ENCODE assay signal across 24 cellular contexts in genomic region chr17:3222505-3222904, GRCh38. TPM values are rescaled to one million over a fixed set of nuclear protein-coding genes. Genes with fewer than 3 reads are reported as not detected.
DNase-seq lines count a peak whose midpoint lies in the region; ATAC-seq, FAIRE-seq and TF ChIP-seq lines count a peak whose summit lies in the region.
"Had no signal": no experiment of that assay in that cellular context is flagged by ENCODE, and none has a peak within 500 bp of the region (broad histone marks: within the 10 kb centered on the region; RNA-seq: fewer than 3 reads in every experiment).

No MANE protein-coding gene starts in this region.

- peaks cover 5% of the 10 kb centered on the region for H3K9me3 Mint-ChIP-seq in activated CD4-positive, alpha-beta T cell treated with anti-CD3 and anti-CD28 coated beads, Interleukin-2, amount 10 ng/mL, durations not matched to agents 24 days and 14 days
- H3K9me3 Mint-ChIP-seq in CD8-positive, alpha-beta T cell, result peaks cover 13% of the 10 kb centered on the region

- TF ChIP-seq RAD21 in GM12878 (IDR thresholded peaks at IDR 0.05; ENCODE audit: insufficient read depth, low read depth, low read length), result no peak

- TF ChIP-seq CTCF in CD8-positive, alpha-beta T cell (IDR thresholded peaks at IDR 0.05), result no peak
- TF ChIP-seq CTCF in GM12878 (IDR thresholded peaks at IDR 0.05 in 2 of 3, conservative IDR thresholded peaks at IDR 0.05 in 1 of 3; ENCODE audit: control insufficient read depth in 2 of 3, extremely low read depth in 1 of 3, insufficient read depth in 1 of 3, low read depth in 3 of 3, low read length in 3 of 3), result no peak

- no peak overlapping the region for H2AFZ ChIP-seq in GM12878 (ENCODE audit: control insufficient read depth, low read depth, low read length)

- peaks cover 3% of the 10 kb centered on the region for H3K4me1 ChIP-seq in CD8-positive, alpha-beta T cell (ENCODE audit: insufficient read depth, low read length)
- H3K4me1 ChIP-seq in GM12878 (ENCODE audit: control insufficient read depth, insufficient read depth, low read length), result no peaks in the 10 kb centered on the region
- H3K4me1 ChIP-seq: suprapubic skin had no signal

- WGBS in GM12878 (ENCODE audit: insufficient coverage, insufficient replicate concordance, low lambda C conversion rate, missing lambda C conversion rate), result 23% methylated on average over 2 of the region's 2 CpGs

- no peaks in the 10 kb centered on the region for H3K9me3 ChIP-seq in CD8-positive, alpha-beta T cell (ENCODE audit: low read length)
- no peaks in the 10 kb centered on the region for H3K9me3 ChIP-seq in GM12878 (replicated peaks; ENCODE audit: control insufficient read depth, insufficient read depth, low read length)
- H3K9me3 ChIP-seq: neutrophil had no signal

- H3K27ac ChIP-seq in CD8-positive, alpha-beta T cell (ENCODE audit: low read depth, low read length), result no peak overlapping the region
- no peak overlapping the region for H3K27ac ChIP-seq in GM12878 (ENCODE audit: control insufficient read depth, insufficient read depth)
- H3K27ac ChIP-seq: BLaER1 treated with 17β-estradiol and CSF1 and Interleukin-3, amounts not matched to agents 10 nM and 100 nM; HL-60; neutrophil; spleen; suprapubic skin had no signal

- SMC1A ChIA-PET in GM12878 (lab: Charles Lee; ENCODE audit: uncharacterized antibody, unreplicated experiment), result interaction anchor here (0.5 kb wide), 1 partner anchor 88 kb away, joined by 3 read pairs; no protein-coding TSS in a partner anchor

- no peak overlapping the region for H3K4me3 ChIP-seq in CD8-positive, alpha-beta T cell (ENCODE audit: low read depth, low read length)
- no peak overlapping the region for H3K4me3 ChIP-seq in GM12878
- H3K4me3 ChIP-seq: BLaER1 treated with 17β-estradiol and CSF1 and Interleukin-3, amounts not matched to agents 10 nM and 100 nM; spleen; suprapubic skin had no signal

- CTCF ChIA-PET in CD8-positive, alpha-beta T cell (lab: Charles Lee), result no interaction called here
- CTCF ChIA-PET in GM12878 (lab: Yijun Ruan, JAX), result no interaction called here

- no TSS peak for BruUV-seq in GM12878 (replicated peaks; lab: Mats Ljungman, UMichigan)

- POLR2A ChIA-PET in CD8-positive, alpha-beta T cell (lab: Charles Lee), result no interaction called here
- POLR2A ChIA-PET in GM12878 (lab: Charles Lee), result no interaction called here

- H3K4me2 ChIP-seq in GM12878 (ENCODE audit: control insufficient read depth, insufficient read depth), result peak overlapping the region; percentile 22; the same call in 1 of the 2 replicates

- intact Hi-C loops in activated CD4-positive, alpha-beta T cell treated with anti-CD3 and anti-CD28 coated beads, Interleukin-2, amount 10 ng/mL, durations not matched to agents 24 days and 14 days (cut with micrococcal nuclease), result no loop called here
- intact Hi-C loops in CD8-positive, alpha-beta T cell (cut with DNase I, micrococcal nuclease), result no loop called here
- intact Hi-C loops in GM12878 (cut with micrococcal nuclease; ENCODE audit: unreplicated experiment), result no loop called here

- no peak for TF ChIP-seq EP300 in GM12878 (IDR thresholded peaks at IDR 0.05; ENCODE audit: borderline replicate concordance in 1 of 2, control insufficient read depth in 1 of 2, low read depth in 2 of 2, low read length in 2 of 2)

- H3K27ac Mint-ChIP-seq in activated CD4-positive, alpha-beta T cell treated with anti-CD3 and anti-CD28 coated beads, Interleukin-2, amount 10 ng/mL, durations not matched to agents 24 days and 14 days, result no peak overlapping the region
- H3K27ac Mint-ChIP-seq in CD8-positive, alpha-beta T cell, result peak overlapping the region; percentile 46
- H3K27ac Mint-ChIP-seq: endodermal cell had no signal

- no peaks in the 10 kb centered on the region for H3K36me3 ChIP-seq in CD8-positive, alpha-beta T cell (ENCODE audit: insufficient read depth, low read length)
- H3K36me3 ChIP-seq in GM12878 (ENCODE audit: control insufficient read depth in 2 of 2, insufficient read depth in 2 of 2, low read length in 1 of 2), result no peaks in the 10 kb centered on the region
- H3K36me3 ChIP-seq: BLaER1 treated with 17β-estradiol and CSF1 and Interleukin-3, amounts not matched to agents 10 nM and 100 nM; neutrophil; spleen; suprapubic skin had no signal

- no peaks in the 10 kb centered on the region for H3K27me3 ChIP-seq in CD8-positive, alpha-beta T cell (ENCODE audit: insufficient read depth, low read length)
- no peaks in the 10 kb centered on the region for H3K27me3 ChIP-seq in GM12878 (replicated peaks in 1 of 2; ENCODE audit: control insufficient read depth in 2 of 2, insufficient read depth in 2 of 2, low read length in 1 of 2)
- H3K27me3 ChIP-seq: BLaER1 treated with 17β-estradiol and CSF1 and Interleukin-3, amounts not matched to agents 10 nM and 100 nM; neutrophil; spleen; suprapubic skin had no signal

- H3K4me3 Mint-ChIP-seq in activated CD4-positive, alpha-beta T cell treated with anti-CD3 and anti-CD28 coated beads, Interleukin-2, amount 10 ng/mL, durations not matched to agents 24 days and 14 days, result peak overlapping the region; percentile 67
- peak overlapping the region; percentile 62 for H3K4me3 Mint-ChIP-seq in CD8-positive, alpha-beta T cell
- H3K4me3 Mint-ChIP-seq: endodermal cell had no signal

- no peak for ATAC-seq in CD8-positive, alpha-beta T cell
- no peak for ATAC-seq in GM12878
- no peak for ATAC-seq in GM21367 (IDR thresholded peaks at IDR 0.05; ENCODE audit: unreplicated experiment)
- ATAC-seq: left colon had no signal

- peaks cover 10% of the 10 kb centered on the region for H3K4me1 Mint-ChIP-seq in activated CD4-positive, alpha-beta T cell treated with anti-CD3 and anti-CD28 coated beads, Interleukin-2, amount 10 ng/mL, durations not matched to agents 24 days and 14 days
- peaks cover 10% of the 10 kb centered on the region for H3K4me1 Mint-ChIP-seq in CD8-positive, alpha-beta T cell (ENCODE audit: low read depth)
- H3K4me1 Mint-ChIP-seq: endodermal cell had no signal

- H3K9ac ChIP-seq in GM12878 (ENCODE audit: control insufficient read depth, insufficient read depth, low read length), result no peak overlapping the region
- H3K9ac ChIP-seq: BLaER1 treated with 17β-estradiol and CSF1 and Interleukin-3, amounts not matched to agents 10 nM and 100 nM had no signal

- no peaks in the 10 kb centered on the region for H3K36me3 Mint-ChIP-seq in activated CD4-positive, alpha-beta T cell treated with anti-CD3 and anti-CD28 coated beads, Interleukin-2, amount 10 ng/mL, durations not matched to agents 24 days and 14 days (ENCODE audit: low read depth)
- no peaks in the 10 kb centered on the region for H3K36me3 Mint-ChIP-seq in CD8-positive, alpha-beta T cell

- peaks cover 8% of the 10 kb centered on the region for H3K27me3 Mint-ChIP-seq in activated CD4-positive, alpha-beta T cell treated with anti-CD3 and anti-CD28 coated beads, Interleukin-2, amount 10 ng/mL, durations not matched to agents 24 days and 14 days
- peaks cover 12% of the 10 kb centered on the region for H3K27me3 Mint-ChIP-seq in CD8-positive, alpha-beta T cell (ENCODE audit: low read depth)

- peak; percentile 69 for DNase-seq in activated CD4-positive, alpha-beta T cell treated with anti-CD3 and anti-CD28 coated beads, Interleukin-2, amount 10 ng/mL, durations not matched to agents 24 days and 14 days
- DNase-seq in activated CD4-positive, alpha-beta T cell treated with anti-CD3 and anti-CD28 coated beads, Interleukin-2, amount 50 U/mL, for 1 hour, result no peak
- DNase-seq in CD8-positive, alpha-beta T cell, result no peak
- peak; percentile 57 for DNase-seq in OCI-M1 (lab: John Stamatoyannopoulos, UW)
- no peak for DNase-seq in GM12878 (ENCODE audit: low read depth, low spot score)
- no peak for DNase-seq in mesenteric fat pad (ENCODE audit: low spot score)
- DNase-seq in NCI-H1436 treated with DMSO at 0.1 percent for 48 hours (lab: John Stamatoyannopoulos, UW), result no peak
- DNase-seq: activated gamma-delta T cell treated with Interleukin-2 at 50 U/mL for 16 hours; endodermal cell; left colon; NCI-H187 treated with DMSO at 0.1 percent for 48 hours; NCI-H345; spleen; stimulated activated CD8-positive, alpha-beta memory T cell treated with anti-CD3 and anti-CD28 coated beads, Interleukin-4, amount 100 ng/mL, for 48 hours had no signal

- H3K79me2 ChIP-seq in GM12878 (ENCODE audit: control insufficient read depth, insufficient read depth, low read length), result no peaks in the 10 kb centered on the region

- RAD21 ChIA-PET in GM12878 (lab: Charles Lee; ENCODE audit: unreplicated experiment), result no interaction called here

- in situ Hi-C loops in GM12878 (cut with MboI), result no loop called here

- no peaks in the 10 kb centered on the region for H4K20me1 ChIP-seq in GM12878 (ENCODE audit: control insufficient read depth, insufficient read depth)
- H4K20me1 ChIP-seq: BLaER1 treated with 17β-estradiol and CSF1 and Interleukin-3, amounts not matched to agents 10 nM and 100 nM had no signal

- peak; percentile 7 for FAIRE-seq in GM12878 (lab: Jason Lieb, UNC)
- FAIRE-seq: A204.1 had no signal

- TF ChIP-seq POLR2A in GM12878 (IDR thresholded peaks at IDR 0.05; ENCODE audit: low read depth, low read length), result no peak

RNA-seq across cellular contexts. Expression of gene OR1A1, which starts 15.0 kb away (rescaled TPM):
- not detected in 2 replicates for total RNA-seq in activated CD4-positive, alpha-beta T cell treated with anti-CD3 and anti-CD28 coated beads, Interleukin-2, amount 10 ng/mL, durations not matched to agents 24 days and 14 days
- not detected for total RNA-seq in CD8-positive, alpha-beta T cell
- total RNA-seq in GM12878 (2013; cell fraction: nucleolus; rRNA removed), result not detected in 2 replicates
- total RNA-seq in GM12878 (2014; rRNA removed), result not detected in 2 replicates
- total RNA-seq in GM12878 (2014; rRNA removed; fragmentation: Illumina TruSeq; extraction: Trizol), result not detected in 2 replicates
- not detected in 2 replicates for total RNA-seq in GM12878 (2021)
- not detected for polyA plus RNA-seq in GM12878 (2011; ENCODE audit: low read depth)
- polyA plus RNA-seq in GM12878 (2011; rRNA removed), result not detected in 2 replicates
- polyA plus RNA-seq in GM12878 (2011; cell fraction: cytosol; rRNA removed), result not detected in 2 replicates
- not detected in 2 replicates for polyA plus RNA-seq in GM12878 (2011; cell fraction: nucleus; rRNA removed)
- polyA plus RNA-seq in GM12878 (2012), result not detected in 2 replicates
- polyA plus RNA-seq in GM12878 (2014; fragmentation: Illumina TruSeq; extraction: Trizol), result not detected in 2 replicates
- polyA plus RNA-seq in GM12878 (2014; fragmentation: Nextera tagmentation; extraction: Ambion mirVana), result not detected
- not detected in 2 replicates for polyA plus RNA-seq in GM12878 (2014; rRNA removed)
- not detected for polyA plus RNA-seq in GM12878 (2016; fragmentation: Nextera tagmentation; extraction: Ambion mirVana)
- polyA minus RNA-seq in GM12878 (2011; rRNA and poly(A)+ RNA removed), result not detected in 2 replicates
- polyA minus RNA-seq in GM12878 (2011; cell fraction: cytosol; rRNA and poly(A)+ RNA removed), result not detected in 2 replicates
- not detected in 2 replicates for polyA minus RNA-seq in GM12878 (2011; cell fraction: nucleus; rRNA and poly(A)+ RNA removed)
- total RNA-seq in mesenteric fat pad, result not detected
- total RNA-seq: chondrocyte, endodermal cell, fibroblast of lung, left colon, mononuclear cell, renal cortical epithelial cell, spleen had no signal
- polyA plus RNA-seq: fibroblast of lung, spleen had no signal

RNA-seq across cellular contexts. Expression of gene OR1A2, which starts 25.2 kb away (rescaled TPM):
- not detected in 2 replicates for total RNA-seq in activated CD4-positive, alpha-beta T cell treated with anti-CD3 and anti-CD28 coated beads, Interleukin-2, amount 10 ng/mL, durations not matched to agents 24 days and 14 days
- not detected for total RNA-seq in CD8-positive, alpha-beta T cell
- total RNA-seq in GM12878 (2013; cell fraction: nucleolus; rRNA removed), result not detected in 2 replicates
- not detected in 2 replicates for total RNA-seq in GM12878 (2014; rRNA removed)
- not detected in 2 replicates for total RNA-seq in GM12878 (2014; rRNA removed; fragmentation: Illumina TruSeq; extraction: Trizol)
- total RNA-seq in GM12878 (2021), result not detected in 2 replicates
- polyA plus RNA-seq in GM12878 (2011; ENCODE audit: low read depth), result not detected
- not detected in 2 replicates for polyA plus RNA-seq in GM12878 (2011; rRNA removed)
- not detected in 2 replicates for polyA plus RNA-seq in GM12878 (2011; cell fraction: cytosol; rRNA removed)
- not detected in 2 replicates for polyA plus RNA-seq in GM12878 (2011; cell fraction: nucleus; rRNA removed)
- not detected in 2 replicates for polyA plus RNA-seq in GM12878 (2012)
- not detected in 2 replicates for polyA plus RNA-seq in GM12878 (2014; fragmentation: Illumina TruSeq; extraction: Trizol)
- polyA plus RNA-seq in GM12878 (2014; fragmentation: Nextera tagmentation; extraction: Ambion mirVana), result not detected
- polyA plus RNA-seq in GM12878 (2014; rRNA removed), result not detected in 2 replicates
- not detected for polyA plus RNA-seq in GM12878 (2016; fragmentation: Nextera tagmentation; extraction: Ambion mirVana)
- polyA minus RNA-seq in GM12878 (2011; rRNA and poly(A)+ RNA removed), result not detected in 2 replicates
- not detected in 2 replicates for polyA minus RNA-seq in GM12878 (2011; cell fraction: cytosol; rRNA and poly(A)+ RNA removed)
- polyA minus RNA-seq in GM12878 (2011; cell fraction: nucleus; rRNA and poly(A)+ RNA removed), result not detected in 2 replicates
- not detected for total RNA-seq in mesenteric fat pad
- total RNA-seq: chondrocyte, endodermal cell, fibroblast of lung, left colon, mononuclear cell, renal cortical epithelial cell, spleen, suprapubic skin had no signal
- polyA plus RNA-seq: fibroblast of lung, spleen had no signal

Comparison
In these comparisons a context has a peak if more than half of its experiments do, and no peak if none do; other contexts are left out.
1. DNase-seq: peak in activated CD4-positive, alpha-beta T cell treated with anti-CD3 and anti-CD28 coated beads, Interleukin-2, amount 10 ng/mL, durations not matched to agents 24 days and 14 days (single experiment) and OCI-M1 (single experiment); none in activated CD4-positive, alpha-beta T cell treated with anti-CD3 and anti-CD28 coated beads, Interleukin-2, amount 50 U/mL, for 1 hour (single experiment), CD8-positive, alpha-beta T cell (0 of 7), GM12878 (single experiment), mesenteric fat pad (single experiment) and NCI-H1436 treated with DMSO at 0.1 percent for 48 hours (single experiment).